Comparison of ENCODE assay signal across 2 cellular contexts in the genomic region with DNA sequence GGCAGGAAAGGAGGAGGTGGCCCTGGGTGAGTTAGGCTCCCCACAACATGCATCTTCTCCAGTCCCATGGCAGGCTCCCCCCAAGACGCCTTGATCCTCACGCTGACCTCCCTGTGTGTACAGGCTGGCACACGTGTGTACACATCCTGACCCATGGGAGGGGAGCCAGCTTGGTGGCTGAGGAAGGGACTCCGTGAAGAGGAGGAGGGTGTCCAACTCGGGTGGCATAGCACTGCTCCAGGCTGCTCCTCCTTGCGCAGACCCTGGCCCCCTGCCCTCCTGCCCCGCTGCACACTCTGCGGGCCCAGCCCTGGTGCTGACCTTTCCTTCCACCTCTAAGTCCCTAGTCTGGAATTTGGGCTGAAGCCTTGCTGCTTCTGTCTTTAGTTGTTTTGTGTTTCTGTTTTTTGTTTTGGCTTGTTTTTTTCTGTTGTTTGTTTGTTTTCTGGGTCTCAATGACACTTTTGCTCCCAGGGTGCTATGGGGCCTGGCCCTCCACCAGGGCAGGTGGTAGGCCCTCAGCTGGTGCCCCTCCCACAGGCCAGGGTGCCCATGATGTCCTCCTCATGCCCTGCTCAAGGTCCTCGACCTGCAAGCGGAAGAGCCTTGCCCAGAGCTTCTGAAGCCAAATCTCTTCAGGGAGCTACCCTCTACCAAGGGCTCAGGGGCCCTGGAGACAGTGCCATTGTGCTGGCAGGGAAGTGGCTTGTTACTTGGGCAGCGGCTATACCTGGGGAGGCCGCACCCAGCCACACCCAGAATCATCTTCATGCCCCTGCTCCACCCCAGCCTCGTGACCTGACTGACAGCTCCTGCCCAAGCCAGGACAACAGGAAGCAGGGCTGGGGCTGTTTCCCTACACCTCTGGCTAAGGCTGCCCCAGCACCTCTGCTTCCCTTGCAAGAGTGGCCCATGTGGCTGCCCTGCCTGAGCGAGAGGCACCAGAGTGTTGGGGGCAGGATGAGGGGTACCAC.
TF ChIP-seq lines count a peak whose summit lies in the region.

No MANE protein-coding gene starts in this region.

TF ChIP-seq in IMR-90, 13 proteins besides CTCF, POLR2A, EP300 and RAD21:
- TF ChIP-seq BHLHE40 (IDR thresholded peaks at IDR 0.05; ENCODE audit: low read depth, low read length): no peak
- TF ChIP-seq CEBPB (IDR thresholded peaks at IDR 0.05; ENCODE audit: low read depth, low read length): no peak
- TF ChIP-seq, protein P1, sequence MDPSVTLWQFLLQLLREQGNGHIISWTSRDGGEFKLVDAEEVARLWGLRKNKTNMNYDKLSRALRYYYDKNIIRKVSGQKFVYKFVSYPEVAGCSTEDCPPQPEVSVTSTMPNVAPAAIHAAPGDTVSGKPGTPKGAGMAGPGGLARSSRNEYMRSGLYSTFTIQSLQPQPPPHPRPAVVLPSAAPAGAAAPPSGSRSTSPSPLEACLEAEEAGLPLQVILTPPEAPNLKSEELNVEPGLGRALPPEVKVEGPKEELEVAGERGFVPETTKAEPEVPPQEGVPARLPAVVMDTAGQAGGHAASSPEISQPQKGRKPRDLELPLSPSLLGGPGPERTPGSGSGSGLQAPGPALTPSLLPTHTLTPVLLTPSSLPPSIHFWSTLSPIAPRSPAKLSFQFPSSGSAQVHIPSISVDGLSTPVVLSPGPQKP (IDR thresholded peaks at IDR 0.05; ENCODE audit: borderline replicate concordance, low read depth, low read length): no peak
- TF ChIP-seq CHD1 (IDR thresholded peaks at IDR 0.05; ENCODE audit: low read depth, low read length): no peak
- no peak for TF ChIP-seq MXI1 (IDR thresholded peaks at IDR 0.05; ENCODE audit: borderline replicate concordance, low read depth, low read length)
- no peak for TF ChIP-seq SMC3 (IDR thresholded peaks at IDR 0.05; ENCODE audit: low read depth, low read length)
- TF ChIP-seq FOS (IDR thresholded peaks at IDR 0.05; ENCODE audit: low read depth, low read length): no peak
- no peak for TF ChIP-seq RFX5 (IDR thresholded peaks at IDR 0.05; ENCODE audit: low read depth, low read length)
- no peak for TF ChIP-seq RCOR1 (IDR thresholded peaks at IDR 0.05; ENCODE audit: insufficient replicate concordance, low read length)
- TF ChIP-seq MAFK (IDR thresholded peaks at IDR 0.05; ENCODE audit: low read depth, low read length): no peak
- TF ChIP-seq MAZ (IDR thresholded peaks at IDR 0.05; ENCODE audit: borderline replicate concordance, low read depth, low read length): no peak
- TF ChIP-seq, protein P2, sequence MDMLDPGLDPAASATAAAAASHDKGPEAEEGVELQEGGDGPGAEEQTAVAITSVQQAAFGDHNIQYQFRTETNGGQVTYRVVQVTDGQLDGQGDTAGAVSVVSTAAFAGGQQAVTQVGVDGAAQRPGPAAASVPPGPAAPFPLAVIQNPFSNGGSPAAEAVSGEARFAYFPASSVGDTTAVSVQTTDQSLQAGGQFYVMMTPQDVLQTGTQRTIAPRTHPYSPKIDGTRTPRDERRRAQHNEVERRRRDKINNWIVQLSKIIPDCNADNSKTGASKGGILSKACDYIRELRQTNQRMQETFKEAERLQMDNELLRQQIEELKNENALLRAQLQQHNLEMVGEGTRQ (IDR thresholded peaks at IDR 0.05; ENCODE audit: low read depth, low read length): no peak
- TF ChIP-seq NFE2L2 (IDR thresholded peaks at IDR 0.05; ENCODE audit: low read depth, low read length): no peak

TF ChIP-seq in GM23338, 12 proteins besides CTCF, POLR2A, EP300 and RAD21:
- no peak for TF ChIP-seq STAT1 (IDR thresholded peaks at IDR 0.05; ENCODE audit: unreplicated experiment)
- TF ChIP-seq EZH2phosphoT487 (IDR thresholded peaks at IDR 0.05; ENCODE audit: unreplicated experiment): no peak
- TF ChIP-seq ZNF114 (CRISPR knock-in tag; IDR thresholded peaks at IDR 0.05): no peak
- no peak for TF ChIP-seq NANOG (IDR thresholded peaks at IDR 0.05; ENCODE audit: borderline replicate concordance)
- TF ChIP-seq ZNF331 (CRISPR knock-in tag; IDR thresholded peaks at IDR 0.05; ENCODE audit: low read depth): no peak
- no peak for TF ChIP-seq JUNB (IDR thresholded peaks at IDR 0.05; ENCODE audit: unreplicated experiment)
- TF ChIP-seq, protein P3, sequence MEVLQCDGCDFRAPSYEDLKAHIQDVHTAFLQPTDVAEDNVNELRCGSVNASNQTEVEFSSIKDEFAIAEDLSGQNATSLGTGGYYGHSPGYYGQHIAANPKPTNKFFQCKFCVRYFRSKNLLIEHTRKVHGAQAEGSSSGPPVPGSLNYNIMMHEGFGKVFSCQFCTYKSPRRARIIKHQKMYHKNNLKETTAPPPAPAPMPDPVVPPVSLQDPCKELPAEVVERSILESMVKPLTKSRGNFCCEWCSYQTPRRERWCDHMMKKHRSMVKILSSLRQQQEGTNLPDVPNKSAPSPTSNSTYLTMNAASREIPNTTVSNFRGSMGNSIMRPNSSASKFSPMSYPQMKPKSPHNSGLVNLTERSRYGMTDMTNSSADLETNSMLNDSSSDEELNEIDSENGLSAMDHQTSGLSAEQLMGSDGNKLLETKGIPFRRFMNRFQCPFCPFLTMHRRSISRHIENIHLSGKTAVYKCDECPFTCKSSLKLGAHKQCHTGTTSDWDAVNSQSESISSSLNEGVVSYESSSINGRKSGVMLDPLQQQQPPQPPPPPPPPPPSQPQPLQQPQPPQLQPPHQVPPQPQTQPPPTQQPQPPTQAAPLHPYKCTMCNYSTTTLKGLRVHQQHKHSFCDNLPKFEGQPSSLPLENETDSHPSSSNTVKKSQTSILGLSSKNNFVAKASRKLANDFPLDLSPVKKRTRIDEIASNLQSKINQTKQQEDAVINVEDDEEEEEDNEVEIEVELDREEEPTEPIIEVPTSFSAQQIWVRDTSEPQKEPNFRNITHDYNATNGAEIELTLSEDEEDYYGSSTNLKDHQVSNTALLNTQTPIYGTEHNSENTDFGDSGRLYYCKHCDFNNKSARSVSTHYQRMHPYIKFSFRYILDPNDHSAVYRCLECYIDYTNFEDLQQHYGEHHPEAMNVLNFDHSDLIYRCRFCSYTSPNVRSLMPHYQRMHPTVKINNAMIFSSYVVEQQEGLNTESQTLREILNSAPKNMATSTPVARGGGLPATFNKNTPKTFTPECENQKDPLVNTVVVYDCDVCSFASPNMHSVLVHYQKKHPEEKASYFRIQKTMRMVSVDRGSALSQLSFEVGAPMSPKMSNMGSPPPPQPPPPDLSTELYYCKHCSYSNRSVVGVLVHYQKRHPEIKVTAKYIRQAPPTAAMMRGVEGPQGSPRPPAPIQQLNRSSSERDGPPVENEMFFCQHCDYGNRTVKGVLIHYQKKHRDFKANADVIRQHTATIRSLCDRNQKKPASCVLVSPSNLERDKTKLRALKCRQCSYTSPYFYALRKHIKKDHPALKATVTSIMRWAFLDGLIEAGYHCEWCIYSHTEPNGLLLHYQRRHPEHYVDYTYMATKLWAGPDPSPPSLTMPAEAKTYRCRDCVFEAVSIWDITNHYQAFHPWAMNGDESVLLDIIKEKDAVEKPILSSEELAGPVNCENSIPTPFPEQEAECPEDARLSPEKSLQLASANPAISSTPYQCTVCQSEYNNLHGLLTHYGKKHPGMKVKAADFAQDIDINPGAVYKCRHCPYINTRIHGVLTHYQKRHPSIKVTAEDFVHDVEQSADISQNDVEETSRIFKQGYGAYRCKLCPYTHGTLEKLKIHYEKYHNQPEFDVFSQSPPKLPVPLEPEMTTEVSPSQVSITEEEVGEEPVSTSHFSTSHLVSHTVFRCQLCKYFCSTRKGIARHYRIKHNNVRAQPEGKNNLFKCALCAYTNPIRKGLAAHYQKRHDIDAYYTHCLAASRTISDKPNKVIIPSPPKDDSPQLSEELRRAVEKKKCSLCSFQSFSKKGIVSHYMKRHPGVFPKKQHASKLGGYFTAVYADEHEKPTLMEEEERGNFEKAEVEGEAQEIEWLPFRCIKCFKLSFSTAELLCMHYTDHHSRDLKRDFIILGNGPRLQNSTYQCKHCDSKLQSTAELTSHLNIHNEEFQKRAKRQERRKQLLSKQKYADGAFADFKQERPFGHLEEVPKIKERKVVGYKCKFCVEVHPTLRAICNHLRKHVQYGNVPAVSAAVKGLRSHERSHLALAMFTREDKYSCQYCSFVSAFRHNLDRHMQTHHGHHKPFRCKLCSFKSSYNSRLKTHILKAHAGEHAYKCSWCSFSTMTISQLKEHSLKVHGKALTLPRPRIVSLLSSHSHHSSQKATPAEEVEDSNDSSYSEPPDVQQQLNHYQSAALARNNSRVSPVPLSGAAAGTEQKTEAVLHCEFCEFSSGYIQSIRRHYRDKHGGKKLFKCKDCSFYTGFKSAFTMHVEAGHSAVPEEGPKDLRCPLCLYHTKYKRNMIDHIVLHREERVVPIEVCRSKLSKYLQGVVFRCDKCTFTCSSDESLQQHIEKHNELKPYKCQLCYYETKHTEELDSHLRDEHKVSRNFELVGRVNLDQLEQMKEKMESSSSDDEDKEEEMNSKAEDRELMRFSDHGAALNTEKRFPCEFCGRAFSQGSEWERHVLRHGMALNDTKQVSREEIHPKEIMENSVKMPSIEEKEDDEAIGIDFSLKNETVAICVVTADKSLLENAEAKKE (CRISPR knock-in tag; IDR thresholded peaks at IDR 0.05): no peak
- TF ChIP-seq CREB1 (CRISPR knock-in tag; IDR thresholded peaks at IDR 0.05; ENCODE audit: low read depth): no peak
- TF ChIP-seq EZH2 (IDR thresholded peaks at IDR 0.05; ENCODE audit: low read depth, unreplicated experiment): no peak
- TF ChIP-seq, protein P4, sequence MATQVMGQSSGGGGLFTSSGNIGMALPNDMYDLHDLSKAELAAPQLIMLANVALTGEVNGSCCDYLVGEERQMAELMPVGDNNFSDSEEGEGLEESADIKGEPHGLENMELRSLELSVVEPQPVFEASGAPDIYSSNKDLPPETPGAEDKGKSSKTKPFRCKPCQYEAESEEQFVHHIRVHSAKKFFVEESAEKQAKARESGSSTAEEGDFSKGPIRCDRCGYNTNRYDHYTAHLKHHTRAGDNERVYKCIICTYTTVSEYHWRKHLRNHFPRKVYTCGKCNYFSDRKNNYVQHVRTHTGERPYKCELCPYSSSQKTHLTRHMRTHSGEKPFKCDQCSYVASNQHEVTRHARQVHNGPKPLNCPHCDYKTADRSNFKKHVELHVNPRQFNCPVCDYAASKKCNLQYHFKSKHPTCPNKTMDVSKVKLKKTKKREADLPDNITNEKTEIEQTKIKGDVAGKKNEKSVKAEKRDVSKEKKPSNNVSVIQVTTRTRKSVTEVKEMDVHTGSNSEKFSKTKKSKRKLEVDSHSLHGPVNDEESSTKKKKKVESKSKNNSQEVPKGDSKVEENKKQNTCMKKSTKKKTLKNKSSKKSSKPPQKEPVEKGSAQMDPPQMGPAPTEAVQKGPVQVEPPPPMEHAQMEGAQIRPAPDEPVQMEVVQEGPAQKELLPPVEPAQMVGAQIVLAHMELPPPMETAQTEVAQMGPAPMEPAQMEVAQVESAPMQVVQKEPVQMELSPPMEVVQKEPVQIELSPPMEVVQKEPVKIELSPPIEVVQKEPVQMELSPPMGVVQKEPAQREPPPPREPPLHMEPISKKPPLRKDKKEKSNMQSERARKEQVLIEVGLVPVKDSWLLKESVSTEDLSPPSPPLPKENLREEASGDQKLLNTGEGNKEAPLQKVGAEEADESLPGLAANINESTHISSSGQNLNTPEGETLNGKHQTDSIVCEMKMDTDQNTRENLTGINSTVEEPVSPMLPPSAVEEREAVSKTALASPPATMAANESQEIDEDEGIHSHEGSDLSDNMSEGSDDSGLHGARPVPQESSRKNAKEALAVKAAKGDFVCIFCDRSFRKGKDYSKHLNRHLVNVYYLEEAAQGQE (IDR thresholded peaks at IDR 0.05; ENCODE audit: unreplicated experiment): no peak
- TF ChIP-seq POLR2AphosphoS5 (IDR thresholded peaks at IDR 0.05; ENCODE audit: low read depth): no peak
- TF ChIP-seq, protein P5, sequence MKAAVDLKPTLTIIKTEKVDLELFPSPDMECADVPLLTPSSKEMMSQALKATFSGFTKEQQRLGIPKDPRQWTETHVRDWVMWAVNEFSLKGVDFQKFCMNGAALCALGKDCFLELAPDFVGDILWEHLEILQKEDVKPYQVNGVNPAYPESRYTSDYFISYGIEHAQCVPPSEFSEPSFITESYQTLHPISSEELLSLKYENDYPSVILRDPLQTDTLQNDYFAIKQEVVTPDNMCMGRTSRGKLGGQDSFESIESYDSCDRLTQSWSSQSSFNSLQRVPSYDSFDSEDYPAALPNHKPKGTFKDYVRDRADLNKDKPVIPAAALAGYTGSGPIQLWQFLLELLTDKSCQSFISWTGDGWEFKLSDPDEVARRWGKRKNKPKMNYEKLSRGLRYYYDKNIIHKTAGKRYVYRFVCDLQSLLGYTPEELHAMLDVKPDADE (IDR thresholded peaks at IDR 0.05): no peak
